Comparison of ENCODE assay signal across 8 cellular contexts in the genomic region with DNA sequence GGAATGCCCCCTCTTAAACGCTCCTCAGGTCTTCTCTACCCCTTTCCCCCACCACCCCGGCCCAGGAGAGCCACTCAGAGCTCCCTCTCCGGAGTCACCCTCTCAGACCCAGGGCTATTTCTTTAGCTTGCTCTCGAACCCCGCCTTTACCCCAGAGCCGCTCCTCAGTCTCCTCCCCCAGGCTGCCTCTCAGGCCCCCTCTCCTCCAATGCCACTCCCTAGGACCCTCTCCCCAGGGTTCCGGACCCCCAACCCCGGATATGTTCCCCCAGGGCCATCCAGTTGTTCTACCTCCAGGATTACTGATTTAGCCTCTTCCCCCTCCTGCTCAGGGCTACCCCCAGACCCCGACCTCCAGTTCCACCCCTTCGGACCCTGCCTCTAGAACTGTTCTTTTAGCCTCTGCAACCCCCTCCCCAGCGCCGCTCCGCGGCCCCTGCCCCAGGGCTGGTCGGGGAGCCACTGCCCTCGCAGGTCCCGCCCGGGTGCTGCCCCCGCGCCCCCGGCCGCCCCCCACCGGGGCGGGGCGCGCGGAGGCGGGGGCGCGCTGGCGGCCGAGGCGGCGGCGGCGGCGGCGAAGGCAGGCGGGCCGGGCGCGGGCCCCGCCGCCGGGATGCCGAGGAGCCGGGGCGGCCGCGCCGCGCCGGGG. TPM values are rescaled to one million over a fixed set of nuclear protein-coding genes. Genes with fewer than 3 reads are reported as not detected.
A peak's percentile ranks its signal among the peaks of the same experiment; 100 is the strongest.
DNase-seq lines count a peak whose midpoint lies in the region; ATAC-seq lines count a peak whose summit lies in the region.

A gene (plus strand): TSS at position 565 of the 649 bp plus-strand sequence. CDS start 49 bp downstream, at position 614.

- peak within 1 kb of the TSS; percentile 63 for H3K4me3 Mint-ChIP-seq in memory B cell

- no peak within 1 kb of the TSS for H3K27ac Mint-ChIP-seq in memory B cell

- no peak within 1 kb of the TSS for H3K9ac ChIP-seq in adipocyte (ENCODE audit: low read length)

- ATAC-seq in right cardiac atrium (peak; percentile 12 to 29), left ventricle myocardium superior (no peak), memory B cell (ENCODE audit: low read depth) (no peak)
- no peak for ATAC-seq in activated CD4-positive, CD25-positive, alpha-beta regulatory T cell treated with anti-CD3 and anti-CD28 coated beads, Interleukin-2, amount 50 U/mL, for 24 hours

- DNase-seq in right cardiac atrium (no peak), left ventricle myocardium superior (no peak), adipocyte (ENCODE audit: low read depth) (no peak), memory B cell (ENCODE audit: low spot score in 2 of 2) (no peak), NK-92 (lab: John Stamatoyannopoulos, UW; ENCODE audit: unreplicated experiment) (no peak), posterior vena cava (ENCODE audit: low spot score) (no peak)

- H3K27me3 ChIP-seq in right cardiac atrium (ENCODE audit: control insufficient read depth, insufficient read depth) = no peaks in the 10 kb centered on the region
- H3K27me3 ChIP-seq in adipocyte (replicated peaks; ENCODE audit: control insufficient read depth, insufficient read depth, low read length) = no peaks in the 10 kb centered on the region

- intact Hi-C loops in right cardiac atrium (cut with DNase I) (no loop called here), left ventricle myocardium superior (cut with micrococcal nuclease) (no loop called here), posterior vena cava (cut with DNase I) (no loop called here)

- H3K36me3 Mint-ChIP-seq in memory B cell = peaks cover 25% of the 10 kb centered on the region

- H3K4me3 ChIP-seq in right cardiac atrium (ENCODE audit: low read length) (peak within 1 kb of the TSS; percentile 90), adipocyte (ENCODE audit: low read length) (peak within 1 kb of the TSS; percentile 67), urinary bladder (ENCODE audit: low read depth, low read length) (peak within 1 kb of the TSS; percentile 74)

- H3K36me3 ChIP-seq in adipocyte (ENCODE audit: control insufficient read depth, insufficient read depth, low read length, severe bottlenecking) = no peaks in the 10 kb centered on the region
- H3K36me3 ChIP-seq in urinary bladder (ENCODE audit: insufficient read depth) = no peaks in the 10 kb centered on the region

- H3K9me3 ChIP-seq in right cardiac atrium (ENCODE audit: control insufficient read depth, low read length) = no peaks in the 10 kb centered on the region
- H3K9me3 ChIP-seq in adipocyte (ENCODE audit: control insufficient read depth, low read length) = no peaks in the 10 kb centered on the region

- H3K4me1 ChIP-seq in right cardiac atrium (ENCODE audit: control insufficient read depth, insufficient read depth, low read length) = peaks cover 6% of the 10 kb centered on the region
- H3K4me1 ChIP-seq in adipocyte (ENCODE audit: control insufficient read depth, insufficient read depth, low read length) = peaks cover 2% of the 10 kb centered on the region
- H3K4me1 ChIP-seq in urinary bladder (ENCODE audit: insufficient read depth) = peaks cover 2% of the 10 kb centered on the region

- no peak within 1 kb of the TSS for H3K27ac ChIP-seq in right cardiac atrium (ENCODE audit: low read length)
- no peak within 1 kb of the TSS for H3K27ac ChIP-seq in urinary bladder (ENCODE audit: low read depth)

- H3K9me3 Mint-ChIP-seq in memory B cell = peaks cover 2% of the 10 kb centered on the region

- WGBS in right cardiac atrium = 2% methylated on average over 53 of the region's 53 CpGs
- WGBS in urinary bladder = 2% methylated on average over 42 of the region's 53 CpGs

- peaks cover 22% of the 10 kb centered on the region for H3K27me3 Mint-ChIP-seq in memory B cell

- H3K4me1 Mint-ChIP-seq in memory B cell = peaks cover 8% of the 10 kb centered on the region

RNA-seq across cellular contexts. Expression of the gene that starts here (rescaled TPM):
- total RNA-seq in right cardiac atrium (under 1 TPM; 0.39 to 0.48 (median 0.44) TPM), left ventricle myocardium superior (0.45 TPM), urinary bladder (1.5 TPM), posterior vena cava (under 1 TPM; 0.52 to 0.88 TPM)
- polyA plus RNA-seq in right cardiac atrium (0.27 TPM), urinary bladder (0.67 TPM)

Comparison
In these comparisons a context has a peak if more than half of its experiments do, and no peak if none do; other contexts are left out.
1. Peak in ATAC-seq and H3K4me3 ChIP-seq in right cardiac atrium; RNA of the gene not detected or under 1 TPM.